Comparison of ENCODE assay signal across 8 cellular contexts in genomic region chr15:77632760-77633133, GRCh38. TPM values are rescaled to one million over a fixed set of nuclear protein-coding genes. Genes with fewer than 3 reads are reported as not detected.
DNase-seq lines count a peak whose midpoint lies in the region; ATAC-seq and TF ChIP-seq lines count a peak whose summit lies in the region.
"Had no signal": no experiment of that assay in that cellular context is flagged by ENCODE, and none has a peak within 500 bp of the region (broad histone marks: within the 10 kb centered on the region; RNA-seq: fewer than 3 reads in every experiment).

LINGO1 (minus strand) TSS chr15:77632912; CDS start chr15:77632315, 597 bp downstream.

- H3K4me3 ChIP-seq in HFF-Myc (replicated peaks; ENCODE audit: low read depth, low read length) (peak within 1 kb of the TSS; percentile 42), heart right ventricle (peak within 1 kb of the TSS; percentile 46 to 74 (median 60))

- H3K36me3 ChIP-seq in heart right ventricle, result no peaks in the 10 kb centered on the region

- H3K9me3 ChIP-seq in heart right ventricle, result no peaks in the 10 kb centered on the region

- H3K27me3 ChIP-seq in heart right ventricle, result peaks cover 0 to 78% (median 37%) of the 10 kb centered on the region in 7 donors

- TF ChIP-seq CTCF in HFF-Myc (IDR thresholded peaks at IDR 0.05; ENCODE audit: low read depth, low read length, missing control alignments) (no peak), heart right ventricle (IDR thresholded peaks at IDR 0.05) (no peak), progenitor cell of endocrine pancreas (IDR thresholded peaks at IDR 0.05; ENCODE audit: unreplicated experiment) (no peak)
- no peak for TF ChIP-seq CTCF in activated CD8-positive, alpha-beta T cell treated with anti-CD3 and anti-CD28 coated beads for 36 hours (IDR thresholded peaks at IDR 0.05)

- WGBS in heart right ventricle, 2 donors, result 1 to 4% methylated on average over 5 to 48 of the region's 48 CpGs

- intact Hi-C loops in activated CD8-positive, alpha-beta T cell treated with anti-CD3 and anti-CD28 coated beads for 36 hours (cut with micrococcal nuclease), result loop anchor here (10.0 kb wide), 1 partner anchor 182 kb away; no protein-coding TSS in a partner anchor
- intact Hi-C loops in heart right ventricle (cut with DNase I), result loop anchor here in 6 of 10 donors (1.0 to 10.0 kb wide), 9 partner anchors 185 to 528 kb away; no protein-coding TSS in a partner anchor

- peak within 1 kb of the TSS; percentile 33 for H3K4me3 Mint-ChIP-seq in activated CD8-positive, alpha-beta T cell treated with anti-CD3 and anti-CD28 coated beads for 36 hours
- peak within 1 kb of the TSS; percentile 75 for H3K4me3 Mint-ChIP-seq in progenitor cell of endocrine pancreas (ENCODE audit: low read depth)

- no peak for ATAC-seq in activated CD8-positive, alpha-beta T cell treated with anti-CD3 and anti-CD28 coated beads for 36 hours
- ATAC-seq in heart right ventricle (peak in 6 of 8 donors; percentile 8 to 49 (median 20)), HG02884 (IDR thresholded peaks at IDR 0.05; ENCODE audit: unreplicated experiment) (no peak), GM19328 (IDR thresholded peaks at IDR 0.05; ENCODE audit: unreplicated experiment) (no peak)

- H3K27ac ChIP-seq in heart right ventricle, result peak within 1 kb of the TSS in 7 of 10 donors; percentile 10 to 57 (median 46)

- peaks cover 3 to 37% (median 20%) of the 10 kb centered on the region in 9 donors for H3K4me1 ChIP-seq in heart right ventricle

- peaks cover 40% of the 10 kb centered on the region for H3K27me3 Mint-ChIP-seq in activated CD8-positive, alpha-beta T cell treated with anti-CD3 and anti-CD28 coated beads for 36 hours
- H3K27me3 Mint-ChIP-seq in progenitor cell of endocrine pancreas, result peaks cover 15% of the 10 kb centered on the region

- peaks cover 9% of the 10 kb centered on the region for H3K4me1 Mint-ChIP-seq in activated CD8-positive, alpha-beta T cell treated with anti-CD3 and anti-CD28 coated beads for 36 hours (ENCODE audit: low read depth)
- H3K4me1 Mint-ChIP-seq in progenitor cell of endocrine pancreas (ENCODE audit: low read depth), result peaks cover 19% of the 10 kb centered on the region

- POLR2A ChIA-PET in activated CD8-positive, alpha-beta T cell treated with anti-CD3 and anti-CD28 coated beads for 36 hours (lab: Charles Lee), result no interaction called here

- H3K27ac Mint-ChIP-seq in activated CD8-positive, alpha-beta T cell treated with anti-CD3 and anti-CD28 coated beads for 36 hours, result no peak within 1 kb of the TSS
- peak within 1 kb of the TSS; percentile 37 for H3K27ac Mint-ChIP-seq in progenitor cell of endocrine pancreas

- CTCF ChIA-PET in activated CD8-positive, alpha-beta T cell treated with anti-CD3 and anti-CD28 coated beads for 36 hours (lab: Charles Lee), result interaction anchor here (0.6 to 4.2 kb wide), 14 partner anchors 10 to 531 kb away, joined by 3 to 42 read pairs (median 5); no protein-coding TSS in a partner anchor

- DNase-seq in HFF-Myc (ENCODE audit: extremely low read depth, low read depth) (no peak), heart right ventricle (peak in 1 of 2 donors; percentile 32), progenitor cell of endocrine pancreas (ENCODE audit: low spot score, unreplicated experiment) (peak; percentile 42), OCI-M2 (lab: John Stamatoyannopoulos, UW; ENCODE audit: unreplicated experiment) (no peak)
- DNase-seq in activated CD8-positive, alpha-beta T cell treated with anti-CD3 and anti-CD28 coated beads for 36 hours, result no peak

- H3K9me3 Mint-ChIP-seq in activated CD8-positive, alpha-beta T cell treated with anti-CD3 and anti-CD28 coated beads for 36 hours, result no peaks in the 10 kb centered on the region
- no peaks in the 10 kb centered on the region for H3K9me3 Mint-ChIP-seq in progenitor cell of endocrine pancreas (ENCODE audit: low read depth)

- H3K36me3 Mint-ChIP-seq in activated CD8-positive, alpha-beta T cell treated with anti-CD3 and anti-CD28 coated beads for 36 hours (ENCODE audit: low read depth), result no peaks in the 10 kb centered on the region
- no peaks in the 10 kb centered on the region for H3K36me3 Mint-ChIP-seq in progenitor cell of endocrine pancreas (ENCODE audit: insufficient read depth)

RNA-seq across cellular contexts. Expression of gene LINGO1, which starts in this region (rescaled TPM):
- total RNA-seq in activated CD8-positive, alpha-beta T cell treated with anti-CD3 and anti-CD28 coated beads for 36 hours, result not detected
- total RNA-seq in heart right ventricle, result 1 to 10 TPM in 7 of 10 donors, under 1 TPM in 3; 0.70 to 2.2 (median 1.3) TPM
- polyA plus RNA-seq in heart right ventricle, result 1 to 10 TPM; 1.3 to 2.7 TPM
- total RNA-seq in progenitor cell of endocrine pancreas, result 35.1 and 41.3 TPM in 2 replicates
- total RNA-seq: T-helper 1 cell treated with Interleukin-12 subunit alpha and Interleukin-12 subunit beta and Interleukin-4 antibody, amounts not matched to agents 30 ng/mL and 1 ng/mL, for 36 hours had no signal

Comparison
In these comparisons a context has a peak if more than half of its experiments do, and no peak if none do; other contexts are left out.
1. RNA of gene LINGO1 (total RNA-seq): 35.1 to 41.3 TPM in progenitor cell of endocrine pancreas; 0.70 to 2.2 TPM in heart right ventricle and not detected in activated CD8-positive, alpha-beta T cell treated with anti-CD3 and anti-CD28 coated beads for 36 hours; every median in the first group is over 10 times any median in the second.
2. ATAC-seq: peak in heart right ventricle (6 of 8); none in activated CD8-positive, alpha-beta T cell treated with anti-CD3 and anti-CD28 coated beads for 36 hours (single experiment), HG02884 (single experiment) and GM19328 (single experiment).